ENCODE assay signal across 16 cellular contexts in the genomic region with DNA sequence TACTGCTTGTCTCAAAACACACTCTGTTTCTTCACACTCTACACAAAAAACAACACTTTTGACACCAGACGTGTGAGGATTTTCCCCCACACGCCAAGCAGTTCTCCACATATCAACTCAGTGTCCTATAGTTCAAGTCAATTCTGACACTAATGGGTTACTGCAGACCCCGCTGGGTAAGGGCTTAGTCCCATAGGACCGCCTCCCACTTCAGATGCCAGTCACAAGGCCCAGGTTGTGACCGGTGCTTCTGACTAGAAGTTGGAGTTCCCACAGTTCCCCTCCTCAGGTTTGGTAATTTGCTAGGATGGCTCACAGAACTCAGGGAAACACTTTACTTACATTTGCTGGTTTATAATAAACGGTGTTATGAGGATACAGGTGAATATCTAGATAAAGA. TPM values are rescaled to one million over a fixed set of nuclear protein-coding genes. Genes with fewer than 3 reads are reported as not detected.
DNase-seq lines count a peak whose midpoint lies in the region; ATAC-seq and TF ChIP-seq lines count a peak whose summit lies in the region.
"Had no signal": no experiment of that assay in that cellular context is flagged by ENCODE, and none has a peak within 500 bp of the region (broad histone marks: within the 10 kb centered on the region; RNA-seq: fewer than 3 reads in every experiment).

No MANE protein-coding gene starts in this region.

- peaks cover 19% of the 10 kb centered on the region for H3K4me1 ChIP-seq in GM23338 (ENCODE audit: insufficient read depth)
- H3K4me1 ChIP-seq in HUES6 (ENCODE audit: control insufficient read depth, insufficient read depth, low read length) = peaks cover 7% of the 10 kb centered on the region
- H3K4me1 ChIP-seq in endodermal cell (ENCODE audit: control insufficient read depth, insufficient read depth, low read length) = no peaks in the 10 kb centered on the region
- H3K4me1 ChIP-seq in OCI-LY7 (ENCODE audit: insufficient read depth, low read length, poor library complexity, severe bottlenecking) = no peaks in the 10 kb centered on the region
- H3K4me1 ChIP-seq in effector memory CD4-positive, alpha-beta T cell (ENCODE audit: control insufficient read depth, insufficient read depth, low read length, poor library complexity, severe bottlenecking) = no peaks in the 10 kb centered on the region

- H3K79me2 ChIP-seq in GM23338 (replicated peaks; ENCODE audit: insufficient read depth) (no peaks in the 10 kb centered on the region), OCI-LY7 (ENCODE audit: insufficient read depth, low read depth, low read length) (no peaks in the 10 kb centered on the region)

- WGBS in endodermal cell (ENCODE audit: insufficient coverage in 1 of 2, insufficient read length in 1 of 2), 2 experiments = 88 to 96% methylated on average over 5 to 6 of the region's 6 CpGs

- CTCF ChIA-PET in OCI-LY7 (lab: Charles Lee; ENCODE audit: unreplicated experiment) = no interaction called here

- H3K27me3 ChIP-seq in GM23338 (ENCODE audit: insufficient read depth) (no peaks in the 10 kb centered on the region), HUES6 (ENCODE audit: control insufficient read depth, insufficient read depth, low read length) (no peaks in the 10 kb centered on the region), endodermal cell (ENCODE audit: control insufficient read depth, insufficient read depth, low read length, poor library complexity, severe bottlenecking) (no peaks in the 10 kb centered on the region)
- no peaks in the 10 kb centered on the region for H3K27me3 ChIP-seq in effector memory CD4-positive, alpha-beta T cell (replicated peaks; ENCODE audit: control insufficient read depth, insufficient read depth, low read length, poor library complexity, severe bottlenecking)
- H3K27me3 ChIP-seq: BLaER1 treated with 17β-estradiol and CSF1 and Interleukin-3, amounts not matched to agents 10 nM and 100 nM had no signal

- POLR2A ChIA-PET in OCI-LY7 (lab: Charles Lee) = no interaction called here

- H3K4me2 ChIP-seq in GM23338 (peak overlapping the region; percentile 30), OCI-LY7 (ENCODE audit: low read length) (no peak overlapping the region)
- H3K4me2 ChIP-seq: BLaER1 treated with 17β-estradiol and CSF1 and Interleukin-3, amounts not matched to agents 10 nM and 100 nM had no signal

- intact Hi-C loops in OCI-LY7 (cut with micrococcal nuclease; ENCODE audit: unreplicated experiment) = no loop called here

- H2AFZ ChIP-seq in GM23338 (no peak overlapping the region), OCI-LY7 (ENCODE audit: low read length) (no peak overlapping the region)

- H3K4me1 Mint-ChIP-seq in GM23338 = peaks cover 16% of the 10 kb centered on the region
- H3K4me1 Mint-ChIP-seq in endodermal cell = peaks cover 1% of the 10 kb centered on the region
- H3K4me1 Mint-ChIP-seq: B cell, IgD-negative memory B cell had no signal

- BruUV-seq in OCI-LY7 (replicated peaks; lab: Mats Ljungman, UMichigan) = no TSS peak

- peaks cover 8% of the 10 kb centered on the region for H3K27me3 Mint-ChIP-seq in GM23338 (ENCODE audit: insufficient read depth, low read depth, poor library complexity)
- H3K27me3 Mint-ChIP-seq in endodermal cell (ENCODE audit: insufficient read depth) = no peaks in the 10 kb centered on the region
- H3K27me3 Mint-ChIP-seq: B cell, IgD-negative memory B cell had no signal

- H3K9me3 Mint-ChIP-seq in GM23338 (no peaks in the 10 kb centered on the region), endodermal cell (no peaks in the 10 kb centered on the region)
- H3K9me3 Mint-ChIP-seq: CD8-positive, alpha-beta T cell; HFFc6; IgD-negative memory B cell had no signal

- H3K4me3 Mint-ChIP-seq in GM23338 (no peak overlapping the region), endodermal cell (no peak overlapping the region)
- H3K4me3 Mint-ChIP-seq: B cell; CD8-positive, alpha-beta T cell; HFFc6; IgD-negative memory B cell had no signal

- H3F3A ChIP-seq in GM23338 (replicated peaks; ENCODE audit: low read depth) = no peaks in the 10 kb centered on the region

- no peak overlapping the region for H3K4me3 ChIP-seq in GM23338
- H3K4me3 ChIP-seq in HUES6 (ENCODE audit: low read depth, low read length) = no peak overlapping the region
- H3K4me3 ChIP-seq in endodermal cell (ENCODE audit: low read length) = no peak overlapping the region
- no peak overlapping the region for H3K4me3 ChIP-seq in OCI-LY7 (ENCODE audit: low read depth, low read length, poor library complexity, severe bottlenecking)
- no peak overlapping the region for H3K4me3 ChIP-seq in effector memory CD4-positive, alpha-beta T cell (ENCODE audit: insufficient read depth, low read depth, low read length, poor library complexity, severe bottlenecking)
- H3K4me3 ChIP-seq: BLaER1 treated with 17β-estradiol and CSF1 and Interleukin-3, amounts not matched to agents 10 nM and 100 nM had no signal

- H3K27ac Mint-ChIP-seq in GM23338 = peak overlapping the region; percentile 95
- H3K27ac Mint-ChIP-seq in endodermal cell = peak overlapping the region; percentile 62
- H3K27ac Mint-ChIP-seq: B cell; CD8-positive, alpha-beta T cell; IgD-negative memory B cell had no signal

- TF ChIP-seq CTCF in GM23338 (conservative IDR thresholded peaks at IDR 0.05; ENCODE audit: low read depth in 2 of 2) = no peak
- no peak for TF ChIP-seq CTCF in endodermal cell (conservative IDR thresholded peaks at IDR 0.05)
- no peak for TF ChIP-seq CTCF in OCI-LY7 (conservative IDR thresholded peaks at IDR 0.05; ENCODE audit: low read length)

- H3K36me3 ChIP-seq in GM23338 (ENCODE audit: insufficient read depth) (peaks cover 9% of the 10 kb centered on the region), HUES6 (ENCODE audit: control insufficient read depth, insufficient read depth, low read length) (peaks cover 60% of the 10 kb centered on the region), endodermal cell (ENCODE audit: control insufficient read depth, insufficient read depth, low read length) (peaks cover 52% of the 10 kb centered on the region), OCI-LY7 (ENCODE audit: insufficient read depth, low read length) (peaks cover 54% of the 10 kb centered on the region)
- peaks cover 61% of the 10 kb centered on the region for H3K36me3 ChIP-seq in effector memory CD4-positive, alpha-beta T cell (ENCODE audit: control insufficient read depth, insufficient read depth, low read length)

- peak; percentile 67 for ATAC-seq in GM23338
- ATAC-seq: CD8-positive, alpha-beta T cell; HCT116 had no signal

- DNase-seq in GM23338 (ENCODE audit: low spot score) (peak; percentile 22), endodermal cell (no peak), OCI-LY7 (ENCODE audit: low spot score) (no peak)
- no peak for DNase-seq in activated CD8-positive, alpha-beta memory T cell treated with anti-CD3 and anti-CD28 coated beads, Interleukin-2, amount 50 U/mL, for 48 hours
- no peak for DNase-seq in effector memory CD4-positive, alpha-beta T cell
- DNase-seq: Calu3; CD8-positive, alpha-beta T cell; DMS79 treated with DMSO at 0.1 percent for 48 hours; GF-D8; KBM-7 had no signal

- no peaks in the 10 kb centered on the region for H3K9me3 ChIP-seq in HUES6 (ENCODE audit: control insufficient read depth, insufficient read depth, low read depth, low read length)
- no peaks in the 10 kb centered on the region for H3K9me3 ChIP-seq in endodermal cell (ENCODE audit: control insufficient read depth, low read length)
- no peaks in the 10 kb centered on the region for H3K9me3 ChIP-seq in OCI-LY7 (ENCODE audit: low read length)
- no peaks in the 10 kb centered on the region for H3K9me3 ChIP-seq in effector memory CD4-positive, alpha-beta T cell (ENCODE audit: control insufficient read depth, low read length)
- H3K9me3 ChIP-seq: BLaER1 treated with 17β-estradiol and CSF1 and Interleukin-3, amounts not matched to agents 10 nM and 100 nM had no signal

- H3K36me3 Mint-ChIP-seq in GM23338 (ENCODE audit: low read depth) = peaks cover 39% of the 10 kb centered on the region
- H3K36me3 Mint-ChIP-seq in endodermal cell (ENCODE audit: low read depth) = peaks cover 54% of the 10 kb centered on the region

- H3K9ac ChIP-seq in HUES6 (ENCODE audit: low read length) (no peak overlapping the region), endodermal cell (ENCODE audit: extremely low read depth, low read length, poor library complexity, severe bottlenecking) (no peak overlapping the region)
- H3K9ac ChIP-seq: BLaER1 treated with 17β-estradiol and CSF1 and Interleukin-3, amounts not matched to agents 10 nM and 100 nM had no signal

- no peaks in the 10 kb centered on the region for H3K9me2 ChIP-seq in GM23338 (ENCODE audit: insufficient read depth)
- H3K9me2 ChIP-seq in OCI-LY7 (ENCODE audit: insufficient read depth, low read length) = no peaks in the 10 kb centered on the region

- H3K27ac ChIP-seq in GM23338 (ENCODE audit: low read depth) = peak overlapping the region; percentile 30; the same call in 1 of the 2 replicates
- 0 out of 2 replicates have a peak overlapping the region, but pooled peaks have one; percentile 7 for H3K27ac ChIP-seq in HUES6 (ENCODE audit: low read depth, low read length)
- no peak overlapping the region for H3K27ac ChIP-seq in endodermal cell (ENCODE audit: low read depth, low read length)
- H3K27ac ChIP-seq in OCI-LY7 (ENCODE audit: low read depth, low read length, poor library complexity, severe bottlenecking) = no peak overlapping the region
- H3K27ac ChIP-seq in effector memory CD4-positive, alpha-beta T cell (ENCODE audit: insufficient read depth, low read length, poor library complexity, severe bottlenecking) = no peak overlapping the region
- H3K27ac ChIP-seq: BLaER1 treated with 17β-estradiol and CSF1 and Interleukin-3, amounts not matched to agents 10 nM and 100 nM had no signal

- H4K20me1 ChIP-seq in GM23338 (replicated peaks; ENCODE audit: insufficient read depth) = 0 out of 2 replicates have a peak, but pooled peaks cover 4% of the 10 kb centered on the region
- H4K20me1 ChIP-seq in OCI-LY7 (ENCODE audit: insufficient read depth, low read length) = no peaks in the 10 kb centered on the region

TF ChIP-seq in GM23338, 12 proteins besides CTCF, POLR2A, EP300 and RAD21 (continues in another document):
- no peak for TF ChIP-seq POLR2AphosphoS5 (IDR thresholded peaks at IDR 0.05; ENCODE audit: low read depth)
- no peak for TF ChIP-seq JUNB (IDR thresholded peaks at IDR 0.05; ENCODE audit: unreplicated experiment)

RNA-seq across cellular contexts. Expression of gene VPS13D, which starts 19.9 kb away (rescaled TPM):
- 34.7 and 34.9 TPM in 2 replicates for total RNA-seq in GM23338 (2014; rRNA removed; shearing (Covaris generic))
- 7.5 and 10.7 TPM in 2 replicates for polyA plus RNA-seq in GM23338 (2016; fragmentation: Nextera tagmentation; extraction: Ambion mirVana)
- 10 to 100 TPM; 32.5 to 36.7 TPM for total RNA-seq in endodermal cell
- polyA plus RNA-seq in endodermal cell (2013, experiment 1 of 2) = 9.6 TPM
- 9.8 TPM for polyA plus RNA-seq in endodermal cell (2013, experiment 2 of 2)
- total RNA-seq in OCI-LY7 (2014; rRNA removed; shearing (Covaris generic)) = 23.0 and 23.9 TPM in 2 replicates
- 39.2 and 45.3 TPM in 2 replicates for total RNA-seq in OCI-LY7 (2022)

Comparison
In these comparisons a context has a peak if more than half of its experiments do, and no peak if none do; other contexts are left out.
1. H3K27ac ChIP-seq: peak in GM23338 (single experiment) and HUES6 (single experiment); none in endodermal cell (single experiment), OCI-LY7 (single experiment) and effector memory CD4-positive, alpha-beta T cell (single experiment).